1 cellular context compared by ENCODE assay signal in the genomic region with DNA sequence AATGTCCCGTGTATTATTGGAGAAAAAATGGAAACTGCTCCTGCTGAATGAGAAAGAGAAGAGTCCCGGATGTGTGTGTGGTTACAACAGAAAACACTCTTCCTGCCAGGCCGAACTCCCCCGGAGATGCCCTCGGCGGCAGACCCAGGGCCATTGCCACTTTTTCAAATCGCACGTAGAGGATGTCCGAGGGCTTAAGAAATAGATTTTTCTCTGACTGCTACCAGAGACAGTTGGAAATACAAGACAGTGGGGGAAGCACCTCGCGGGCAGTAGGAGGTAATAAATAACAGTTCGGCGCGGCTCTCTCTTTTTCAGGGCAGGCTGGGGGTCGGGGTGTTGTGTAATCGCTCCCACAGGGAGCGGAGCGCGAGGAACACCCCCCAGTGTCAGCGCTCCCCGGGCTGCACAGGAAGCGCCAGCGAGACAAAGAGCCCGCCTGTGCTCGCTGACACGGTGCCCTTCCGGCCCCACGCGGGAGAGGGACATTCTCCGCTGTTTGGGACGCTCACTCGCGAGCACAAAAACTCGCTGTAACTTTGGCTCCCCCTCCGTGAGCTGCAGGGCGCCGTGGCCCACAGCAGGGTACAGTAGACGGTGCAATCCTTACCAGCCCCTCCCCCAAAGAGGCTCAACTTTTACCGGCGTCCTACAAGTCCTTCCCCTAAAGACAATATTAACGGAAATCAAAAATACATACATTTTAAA.
TF ChIP-seq lines count a peak whose summit lies in the region.

No MANE protein-coding gene starts in this region.

TF ChIP-seq in H1, 55 proteins besides CTCF, POLR2A, EP300 and RAD21 (continued from another document):
- TF ChIP-seq SP4 (IDR thresholded peaks at IDR 0.05; ENCODE audit: low read length) (no peak), HDAC2 (IDR thresholded peaks at IDR 0.05; ENCODE audit: borderline replicate concordance in 1 of 2, low read depth in 2 of 2, low read length in 2 of 2) (peak in 1 of 2 experiments; percentile 60; a peak in 1 of 4 replicates), TAF7 (optimal IDR thresholded peaks at IDR 0.05; ENCODE audit: borderline replicate concordance, low read depth, low read length) (no peak), FOSL1 (IDR thresholded peaks at IDR 0.05; ENCODE audit: insufficient read depth, low read depth, low read length) (no peak), POLR2AphosphoS5 (IDR thresholded peaks at IDR 0.05; ENCODE audit: low read depth, low read length) (no peak; the same call in 1 of the 2 replicates), TAF1 (IDR thresholded peaks at IDR 0.05; ENCODE audit: low read depth, low read length) (peak; percentile 59), SP2 (IDR thresholded peaks at IDR 0.05; ENCODE audit: low read length) (no peak), RFX5 (IDR thresholded peaks at IDR 0.05; ENCODE audit: borderline replicate concordance, low read depth, low read length) (no peak), MAFK (IDR thresholded peaks at IDR 0.05; ENCODE audit: low read depth, low read length) (no peak), TBP (IDR thresholded peaks at IDR 0.05; ENCODE audit: low read depth, low read length) (0 out of 2 replicates have a peak, but pooled peaks have one; percentile 16), CEBPB (IDR thresholded peaks at IDR 0.05; ENCODE audit: low read depth, low read length) (peak; percentile 91), RNF2 (IDR thresholded peaks at IDR 0.05; ENCODE audit: borderline replicate concordance, low read depth, low read length, missing control alignments, poor library complexity, severe bottlenecking) (no peak), RBBP5 (IDR thresholded peaks at IDR 0.05; ENCODE audit: borderline replicate concordance, low read depth, low read length) (peak; percentile 55; the same call in 1 of the 2 replicates), SIN3A (conservative IDR thresholded peaks at IDR 0.05 in 1 of 2, IDR thresholded peaks at IDR 0.05 in 1 of 2; ENCODE audit: low read depth in 1 of 2, low read length in 2 of 2) (0 out of 4 replicates have a peak, but pooled peaks of 1 of the 2 experiments have one; percentile 24), KDM4A (IDR thresholded peaks at IDR 0.05; ENCODE audit: low read depth, low read length, severe bottlenecking) (peak; percentile 54)
- TF ChIP-seq, protein P1, sequence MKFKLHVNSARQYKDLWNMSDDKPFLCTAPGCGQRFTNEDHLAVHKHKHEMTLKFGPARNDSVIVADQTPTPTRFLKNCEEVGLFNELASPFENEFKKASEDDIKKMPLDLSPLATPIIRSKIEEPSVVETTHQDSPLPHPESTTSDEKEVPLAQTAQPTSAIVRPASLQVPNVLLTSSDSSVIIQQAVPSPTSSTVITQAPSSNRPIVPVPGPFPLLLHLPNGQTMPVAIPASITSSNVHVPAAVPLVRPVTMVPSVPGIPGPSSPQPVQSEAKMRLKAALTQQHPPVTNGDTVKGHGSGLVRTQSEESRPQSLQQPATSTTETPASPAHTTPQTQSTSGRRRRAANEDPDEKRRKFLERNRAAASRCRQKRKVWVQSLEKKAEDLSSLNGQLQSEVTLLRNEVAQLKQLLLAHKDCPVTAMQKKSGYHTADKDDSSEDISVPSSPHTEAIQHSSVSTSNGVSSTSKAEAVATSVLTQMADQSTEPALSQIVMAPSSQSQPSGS (IDR thresholded peaks at IDR 0.05; ENCODE audit: low read length), result no peak
- TF ChIP-seq, protein P2, sequence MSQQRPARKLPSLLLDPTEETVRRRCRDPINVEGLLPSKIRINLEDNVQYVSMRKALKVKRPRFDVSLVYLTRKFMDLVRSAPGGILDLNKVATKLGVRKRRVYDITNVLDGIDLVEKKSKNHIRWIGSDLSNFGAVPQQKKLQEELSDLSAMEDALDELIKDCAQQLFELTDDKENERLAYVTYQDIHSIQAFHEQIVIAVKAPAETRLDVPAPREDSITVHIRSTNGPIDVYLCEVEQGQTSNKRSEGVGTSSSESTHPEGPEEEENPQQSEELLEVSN (IDR thresholded peaks at IDR 0.05), result no peak
- TF ChIP-seq, protein P3, sequence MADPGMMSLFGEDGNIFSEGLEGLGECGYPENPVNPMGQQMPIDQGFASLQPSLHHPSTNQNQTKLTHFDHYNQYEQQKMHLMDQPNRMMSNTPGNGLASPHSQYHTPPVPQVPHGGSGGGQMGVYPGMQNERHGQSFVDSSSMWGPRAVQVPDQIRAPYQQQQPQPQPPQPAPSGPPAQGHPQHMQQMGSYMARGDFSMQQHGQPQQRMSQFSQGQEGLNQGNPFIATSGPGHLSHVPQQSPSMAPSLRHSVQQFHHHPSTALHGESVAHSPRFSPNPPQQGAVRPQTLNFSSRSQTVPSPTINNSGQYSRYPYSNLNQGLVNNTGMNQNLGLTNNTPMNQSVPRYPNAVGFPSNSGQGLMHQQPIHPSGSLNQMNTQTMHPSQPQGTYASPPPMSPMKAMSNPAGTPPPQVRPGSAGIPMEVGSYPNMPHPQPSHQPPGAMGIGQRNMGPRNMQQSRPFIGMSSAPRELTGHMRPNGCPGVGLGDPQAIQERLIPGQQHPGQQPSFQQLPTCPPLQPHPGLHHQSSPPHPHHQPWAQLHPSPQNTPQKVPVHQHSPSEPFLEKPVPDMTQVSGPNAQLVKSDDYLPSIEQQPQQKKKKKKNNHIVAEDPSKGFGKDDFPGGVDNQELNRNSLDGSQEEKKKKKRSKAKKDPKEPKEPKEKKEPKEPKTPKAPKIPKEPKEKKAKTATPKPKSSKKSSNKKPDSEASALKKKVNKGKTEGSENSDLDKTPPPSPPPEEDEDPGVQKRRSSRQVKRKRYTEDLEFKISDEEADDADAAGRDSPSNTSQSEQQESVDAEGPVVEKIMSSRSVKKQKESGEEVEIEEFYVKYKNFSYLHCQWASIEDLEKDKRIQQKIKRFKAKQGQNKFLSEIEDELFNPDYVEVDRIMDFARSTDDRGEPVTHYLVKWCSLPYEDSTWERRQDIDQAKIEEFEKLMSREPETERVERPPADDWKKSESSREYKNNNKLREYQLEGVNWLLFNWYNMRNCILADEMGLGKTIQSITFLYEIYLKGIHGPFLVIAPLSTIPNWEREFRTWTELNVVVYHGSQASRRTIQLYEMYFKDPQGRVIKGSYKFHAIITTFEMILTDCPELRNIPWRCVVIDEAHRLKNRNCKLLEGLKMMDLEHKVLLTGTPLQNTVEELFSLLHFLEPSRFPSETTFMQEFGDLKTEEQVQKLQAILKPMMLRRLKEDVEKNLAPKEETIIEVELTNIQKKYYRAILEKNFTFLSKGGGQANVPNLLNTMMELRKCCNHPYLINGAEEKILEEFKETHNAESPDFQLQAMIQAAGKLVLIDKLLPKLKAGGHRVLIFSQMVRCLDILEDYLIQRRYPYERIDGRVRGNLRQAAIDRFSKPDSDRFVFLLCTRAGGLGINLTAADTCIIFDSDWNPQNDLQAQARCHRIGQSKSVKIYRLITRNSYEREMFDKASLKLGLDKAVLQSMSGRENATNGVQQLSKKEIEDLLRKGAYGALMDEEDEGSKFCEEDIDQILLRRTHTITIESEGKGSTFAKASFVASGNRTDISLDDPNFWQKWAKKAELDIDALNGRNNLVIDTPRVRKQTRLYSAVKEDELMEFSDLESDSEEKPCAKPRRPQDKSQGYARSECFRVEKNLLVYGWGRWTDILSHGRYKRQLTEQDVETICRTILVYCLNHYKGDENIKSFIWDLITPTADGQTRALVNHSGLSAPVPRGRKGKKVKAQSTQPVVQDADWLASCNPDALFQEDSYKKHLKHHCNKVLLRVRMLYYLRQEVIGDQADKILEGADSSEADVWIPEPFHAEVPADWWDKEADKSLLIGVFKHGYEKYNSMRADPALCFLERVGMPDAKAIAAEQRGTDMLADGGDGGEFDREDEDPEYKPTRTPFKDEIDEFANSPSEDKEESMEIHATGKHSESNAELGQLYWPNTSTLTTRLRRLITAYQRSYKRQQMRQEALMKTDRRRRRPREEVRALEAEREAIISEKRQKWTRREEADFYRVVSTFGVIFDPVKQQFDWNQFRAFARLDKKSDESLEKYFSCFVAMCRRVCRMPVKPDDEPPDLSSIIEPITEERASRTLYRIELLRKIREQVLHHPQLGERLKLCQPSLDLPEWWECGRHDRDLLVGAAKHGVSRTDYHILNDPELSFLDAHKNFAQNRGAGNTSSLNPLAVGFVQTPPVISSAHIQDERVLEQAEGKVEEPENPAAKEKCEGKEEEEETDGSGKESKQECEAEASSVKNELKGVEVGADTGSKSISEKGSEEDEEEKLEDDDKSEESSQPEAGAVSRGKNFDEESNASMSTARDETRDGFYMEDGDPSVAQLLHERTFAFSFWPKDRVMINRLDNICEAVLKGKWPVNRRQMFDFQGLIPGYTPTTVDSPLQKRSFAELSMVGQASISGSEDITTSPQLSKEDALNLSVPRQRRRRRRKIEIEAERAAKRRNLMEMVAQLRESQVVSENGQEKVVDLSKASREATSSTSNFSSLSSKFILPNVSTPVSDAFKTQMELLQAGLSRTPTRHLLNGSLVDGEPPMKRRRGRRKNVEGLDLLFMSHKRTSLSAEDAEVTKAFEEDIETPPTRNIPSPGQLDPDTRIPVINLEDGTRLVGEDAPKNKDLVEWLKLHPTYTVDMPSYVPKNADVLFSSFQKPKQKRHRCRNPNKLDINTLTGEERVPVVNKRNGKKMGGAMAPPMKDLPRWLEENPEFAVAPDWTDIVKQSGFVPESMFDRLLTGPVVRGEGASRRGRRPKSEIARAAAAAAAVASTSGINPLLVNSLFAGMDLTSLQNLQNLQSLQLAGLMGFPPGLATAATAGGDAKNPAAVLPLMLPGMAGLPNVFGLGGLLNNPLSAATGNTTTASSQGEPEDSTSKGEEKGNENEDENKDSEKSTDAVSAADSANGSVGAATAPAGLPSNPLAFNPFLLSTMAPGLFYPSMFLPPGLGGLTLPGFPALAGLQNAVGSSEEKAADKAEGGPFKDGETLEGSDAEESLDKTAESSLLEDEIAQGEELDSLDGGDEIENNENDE (IDR thresholded peaks at IDR 0.05; ENCODE audit: insufficient replicate concordance, low read length), result no peak
